ENCODE assay signal across 8 cellular contexts in genomic region chr1:31760901-31761470, GRCh38. TPM values are rescaled to one million over a fixed set of nuclear protein-coding genes. Genes with fewer than 3 reads are reported as not detected.
A peak's percentile ranks its signal among the peaks of the same experiment; 100 is the strongest.
DNase-seq lines count a peak whose midpoint lies in the region; ATAC-seq and TF ChIP-seq lines count a peak whose summit lies in the region.

No MANE protein-coding gene starts in this region.

- TF ChIP-seq CTCF in GM06990 (IDR thresholded peaks at IDR 0.05; ENCODE audit: insufficient read depth, low read length, poor library complexity, severe bottlenecking), result no peak
- TF ChIP-seq CTCF in dorsolateral prefrontal cortex (IDR thresholded peaks at IDR 0.05 in 54 of 56, conservative IDR thresholded peaks at IDR 0.05 in 2 of 56; ENCODE audit: low read depth in 1 of 56, partially characterized antibody in 56 of 56), result peak in 8 of 56 donors; percentile 9 to 38 (median 22)
- TF ChIP-seq CTCF in lower lobe of right lung (IDR thresholded peaks at IDR 0.05), result no peak

- H3K27me3 ChIP-seq in GM06990 (replicated peaks; ENCODE audit: control insufficient read depth, insufficient read depth, low read length), result peaks cover 3% of the 10 kb centered on the region
- H3K27me3 ChIP-seq in dorsolateral prefrontal cortex, result no peaks in the 10 kb centered on the region
- H3K27me3 ChIP-seq in lower lobe of right lung (ENCODE audit: low read depth), result peaks cover 54% of the 10 kb centered on the region

- ATAC-seq in lower lobe of right lung, result peak; percentile 56 to 58
- ATAC-seq in HG02970 (IDR thresholded peaks at IDR 0.05; ENCODE audit: low FRiP score, unreplicated experiment), result no peak

- H3K36me3 ChIP-seq in GM06990 (ENCODE audit: control insufficient read depth, insufficient read depth, low read length) (no peaks in the 10 kb centered on the region), lower lobe of right lung (no peaks in the 10 kb centered on the region)

- intact Hi-C loops in dorsolateral prefrontal cortex (cut with DNase I) (loop anchor here (5.0 to 10.0 kb wide), 4 partner anchors 49 to 301 kb away; partner anchors contain the start of genes KHDRBS1 (in 1 of the 2) and PTP4A2 (in 1 of the 2)), lower lobe of right lung (cut with DNase I) (no loop called here)

- H3K27ac ChIP-seq in dorsolateral prefrontal cortex (peak overlapping the region in 55 of 59 donors; percentile 32 to 94 (median 81)), lower lobe of right lung (no peak overlapping the region)

- H3K9me3 ChIP-seq in lower lobe of right lung, result no peaks in the 10 kb centered on the region

- H3K4me1 ChIP-seq in lower lobe of right lung, result peaks cover 29% of the 10 kb centered on the region

- H3K4me3 ChIP-seq in GM06990 (replicated peaks; ENCODE audit: low read depth, low read length), result peak overlapping the region; percentile 49
- peak overlapping the region; percentile 33 to 95 (median 70) for H3K4me3 ChIP-seq in dorsolateral prefrontal cortex
- peak overlapping the region; percentile 53 for H3K4me3 ChIP-seq in lower lobe of right lung

- DNase-seq in GM06990 (ENCODE audit: extremely low read depth, insufficient read length) (peak; percentile 47), NCI-H2107 treated with DMSO at 0.1 percent for 48 hours (lab: John Stamatoyannopoulos, UW; ENCODE audit: unreplicated experiment) (peak; percentile 62), dorsolateral prefrontal cortex (peak in 4 of 10 donors; percentile 70 to 85 (median 76)), lower lobe of right lung (peak; percentile 66), NCI-H1048 (lab: John Stamatoyannopoulos, UW) (no peak)
- DNase-seq in activated CD4-positive, alpha-beta T cell treated with anti-CD3 and anti-CD28 coated beads, Interleukin-2, amount 50 U/mL, for 24 hours (ENCODE audit: low read depth in 1 of 2, low spot score in 1 of 2), result peak; percentile 27 to 30
- peak; percentile 49 for DNase-seq in stimulated activated CD8-positive, alpha-beta memory T cell treated with anti-CD3 and anti-CD28 coated beads, Interleukin-15, amount 100 ng/mL, for 1 hour (ENCODE audit: low read depth)

RNA-seq across cellular contexts. Expression of gene ADGRB2, which starts 3.2 kb away (rescaled TPM):
- total RNA-seq in dorsolateral prefrontal cortex (100 to 1,000 TPM; 101 to 272 (median 186) TPM), lower lobe of right lung (1.1 TPM)

RNA-seq across cellular contexts. Expression of gene SPOCD1, which starts 54.8 kb away (rescaled TPM):
- total RNA-seq in dorsolateral prefrontal cortex, result 1 to 10 TPM in 68 of 120 experiments, under 1 TPM in 48, not detected in 4; 0.14 to 9.4 (median 1.1) TPM
- 21.6 TPM for total RNA-seq in lower lobe of right lung

RNA-seq across cellular contexts. Expression of gene COL16A1, which starts 57.2 kb away (rescaled TPM):
- total RNA-seq in dorsolateral prefrontal cortex (100 to 1,000 TPM in 60 of 120 experiments, 10 to 100 TPM in 60; 24.6 to 285 (median 97.8) TPM), lower lobe of right lung (11.8 TPM)

Comparison
In these comparisons a context has a peak if more than half of its experiments do, and no peak if none do; other contexts are left out.
1. RNA of gene ADGRB2, which starts 3.2 kb away (total RNA-seq): 101 to 272 TPM in dorsolateral prefrontal cortex; 1.1 TPM in lower lobe of right lung (single experiment); every median in the first group is over 10 times any median in the second.
2. Peak in every context shown above with its lines, with median percentiles within 50 percentile points of each other: H3K4me3 ChIP-seq.